Comparison of ENCODE assay signal across 1 cellular context in genomic region chr16:67943256-67943618, GRCh38.
TF ChIP-seq lines count a peak whose summit lies in the region.

No MANE protein-coding gene starts in this region.

TF ChIP-seq in HepG2, 621 proteins besides CTCF, POLR2A, EP300 and RAD21 (continued from another document and continues in another):
- TF ChIP-seq ZNF407 (CRISPR knock-in tag; IDR thresholded peaks at IDR 0.05; ENCODE audit: not compliant biosample characterization) (no peak), KAT2B (IDR thresholded peaks at IDR 0.05; ENCODE audit: borderline replicate concordance, low read depth, low read length) (no peak), ZNF431 (CRISPR knock-in tag; IDR thresholded peaks at IDR 0.05; ENCODE audit: borderline replicate concordance, low read depth) (no peak), ZFYVE20 (CRISPR knock-in tag; IDR thresholded peaks at IDR 0.05; ENCODE audit: borderline replicate concordance, low read depth) (no peak), ZNF674 (CRISPR knock-in tag; IDR thresholded peaks at IDR 0.05; ENCODE audit: low read depth) (no peak; the same call in 1 of the 2 replicates), ONECUT2 (CRISPR knock-in tag; IDR thresholded peaks at IDR 0.05) (no peak), ZNF224 (CRISPR knock-in tag; IDR thresholded peaks at IDR 0.05) (0 out of 2 replicates have a peak, but pooled peaks have one; percentile 2), FIP1L1 (IDR thresholded peaks at IDR 0.05; ENCODE audit: borderline replicate concordance, insufficient read depth, low read depth, low read length) (no peak; the same call in 1 of the 2 replicates), GLMP (CRISPR knock-in tag; IDR thresholded peaks at IDR 0.05; ENCODE audit: borderline replicate concordance) (no peak), ISL2 (CRISPR knock-in tag; IDR thresholded peaks at IDR 0.05) (no peak), ZNF652 (CRISPR knock-in tag; IDR thresholded peaks at IDR 0.05; ENCODE audit: borderline replicate concordance, low read depth) (no peak), MAZ (IDR thresholded peaks at IDR 0.05; ENCODE audit: borderline replicate concordance, low read depth, low read length) (peak; percentile 86; the same call in 1 of the 2 replicates), MAZ (CRISPR knock-in tag; IDR thresholded peaks at IDR 0.05; ENCODE audit: low read depth) (no peak), NR2F2 (IDR thresholded peaks at IDR 0.05; ENCODE audit: borderline replicate concordance, low read depth) (no peak), RFX1 (IDR thresholded peaks at IDR 0.05) (no peak), ATM (IDR thresholded peaks at IDR 0.05; ENCODE audit: borderline replicate concordance) (no peak), KLF11 (CRISPR knock-in tag; IDR thresholded peaks at IDR 0.05) (no peak), NFE2L1 (CRISPR knock-in tag; IDR thresholded peaks at IDR 0.05; ENCODE audit: borderline replicate concordance) (no peak), PCBP2 (optimal IDR thresholded peaks at IDR 0.05; ENCODE audit: low read depth, low read length, poor library complexity, severe bottlenecking) (peak; percentile 81), ZNF335 (CRISPR knock-in tag; IDR thresholded peaks at IDR 0.05) (no peak), ZNF124 (CRISPR knock-in tag; IDR thresholded peaks at IDR 0.05) (no peak), CEBPB (IDR thresholded peaks at IDR 0.05; ENCODE audit: borderline replicate concordance, low read depth, low read length) (peak; percentile 67), ZC3H4 (CRISPR knock-in tag; IDR thresholded peaks at IDR 0.05; ENCODE audit: borderline replicate concordance) (no peak), ZNF619 (CRISPR knock-in tag; IDR thresholded peaks at IDR 0.05) (no peak; the same call in 1 of the 2 replicates), GMEB2 (CRISPR knock-in tag; IDR thresholded peaks at IDR 0.05; ENCODE audit: low read depth) (no peak), ZNF274 (CRISPR knock-in tag; IDR thresholded peaks at IDR 0.05) (no peak), CBX5 (CRISPR knock-in tag; IDR thresholded peaks at IDR 0.05; ENCODE audit: borderline replicate concordance) (no peak), MBD4 (IDR thresholded peaks at IDR 0.05; ENCODE audit: borderline replicate concordance, low read length) (no peak), ZNF414 (CRISPR knock-in tag; IDR thresholded peaks at IDR 0.05) (peak; percentile 24; the same call in 1 of the 2 replicates), CHCHD3 (CRISPR knock-in tag; IDR thresholded peaks at IDR 0.05) (no peak), YEATS2 (CRISPR knock-in tag; IDR thresholded peaks at IDR 0.05; ENCODE audit: borderline replicate concordance) (no peak), ZNF773 (CRISPR knock-in tag; IDR thresholded peaks at IDR 0.05; ENCODE audit: borderline replicate concordance) (no peak), AHR (CRISPR knock-in tag; IDR thresholded peaks at IDR 0.05) (no peak), ZNF280D (CRISPR knock-in tag; IDR thresholded peaks at IDR 0.05) (no peak), RBAK (CRISPR knock-in tag; IDR thresholded peaks at IDR 0.05) (no peak), ZNF10 (CRISPR knock-in tag; IDR thresholded peaks at IDR 0.05; ENCODE audit: borderline replicate concordance, low read depth) (no peak), ZNF329 (CRISPR knock-in tag; IDR thresholded peaks at IDR 0.05; ENCODE audit: low read depth) (no peak; the same call in 1 of the 2 replicates), ELK4 (CRISPR knock-in tag; IDR thresholded peaks at IDR 0.05; ENCODE audit: borderline replicate concordance) (no peak), JUN (CRISPR knock-in tag; IDR thresholded peaks at IDR 0.05) (no peak), ZNF264 (CRISPR knock-in tag; IDR thresholded peaks at IDR 0.05) (peak; percentile 12; the same call in 1 of the 2 replicates), NR3C1 (CRISPR knock-in tag; IDR thresholded peaks at IDR 0.05) (no peak), SMC3 (IDR thresholded peaks at IDR 0.05; ENCODE audit: low read length) (0 out of 2 replicates have a peak, but pooled peaks have one; percentile 0), FOXJ3 (CRISPR knock-in tag; IDR thresholded peaks at IDR 0.05; ENCODE audit: borderline replicate concordance) (no peak), ZNF772 (CRISPR knock-in tag; IDR thresholded peaks at IDR 0.05) (no peak; the same call in 1 of the 2 replicates), ZBTB37 (CRISPR knock-in tag; IDR thresholded peaks at IDR 0.05) (peak; percentile 49; the same call in 1 of the 2 replicates), IRF2 (CRISPR knock-in tag; IDR thresholded peaks at IDR 0.05) (peak; percentile 32; the same call in 1 of the 2 replicates), RXRB (CRISPR knock-in tag; IDR thresholded peaks at IDR 0.05; ENCODE audit: borderline replicate concordance) (peak; percentile 53), KDM1A (CRISPR knock-in tag; IDR thresholded peaks at IDR 0.05) (0 out of 2 replicates have a peak, but pooled peaks have one; percentile 23), NCOA2 (CRISPR knock-in tag; IDR thresholded peaks at IDR 0.05) (peak; percentile 76), FLYWCH1 (CRISPR knock-in tag; IDR thresholded peaks at IDR 0.05) (no peak)
